In genomic region chr11:112085822-112086421, GRCh38 we compare ENCODE assay signal across 8 cellular contexts. TPM values are rescaled to one million over a fixed set of nuclear protein-coding genes. Genes with fewer than 3 reads are reported as not detected.
DNase-seq lines count a peak whose midpoint lies in the region; ATAC-seq and TF ChIP-seq lines count a peak whose summit lies in the region.

No MANE protein-coding gene starts in this region.

- H3K9me3 Mint-ChIP-seq in activated CD8-positive, alpha-beta T cell treated with anti-CD3 and anti-CD28 coated beads, Interleukin-2, amount 10 ng/mL, durations not matched to agents 7 days and 5 days (ENCODE audit: insufficient read depth): no peaks in the 10 kb centered on the region

- peak overlapping the region; percentile 99 for H3K4me3 Mint-ChIP-seq in activated CD8-positive, alpha-beta T cell treated with anti-CD3 and anti-CD28 coated beads, Interleukin-2, amount 10 ng/mL, durations not matched to agents 7 days and 5 days

- ATAC-seq in GM21717 (IDR thresholded peaks at IDR 0.05; ENCODE audit: unreplicated experiment) (peak; percentile 42), omental fat pad (ENCODE audit: low FRiP score) (peak; percentile 66)
- peak; percentile 50 for ATAC-seq in activated CD8-positive, alpha-beta T cell treated with anti-CD3 and anti-CD28 coated beads, Interleukin-2, amount 10 ng/mL, durations not matched to agents 7 days and 5 days

- peaks cover 60% of the 10 kb centered on the region for H3K4me1 Mint-ChIP-seq in activated CD8-positive, alpha-beta T cell treated with anti-CD3 and anti-CD28 coated beads, Interleukin-2, amount 10 ng/mL, durations not matched to agents 7 days and 5 days (ENCODE audit: low read depth)

- no peaks in the 10 kb centered on the region for H3K27me3 Mint-ChIP-seq in activated CD8-positive, alpha-beta T cell treated with anti-CD3 and anti-CD28 coated beads, Interleukin-2, amount 10 ng/mL, durations not matched to agents 7 days and 5 days (ENCODE audit: low read depth)

- DNase-seq in GM10248 (ENCODE audit: extremely low spot score): peak; percentile 39
- peak; percentile 79 for DNase-seq in KG1 (lab: John Stamatoyannopoulos, UW)
- peak; percentile 64 for DNase-seq in activated CD8-positive, alpha-beta T cell treated with anti-CD3 and anti-CD28 coated beads, Interleukin-2, amount 10 ng/mL, durations not matched to agents 7 days and 5 days
- peak; percentile 31 for DNase-seq in fibroblast of pulmonary artery (ENCODE audit: low read depth)
- no peak for DNase-seq in omental fat pad (ENCODE audit: low spot score)
- no peak for DNase-seq in DMS79 (lab: John Stamatoyannopoulos, UW)
- no peak for DNase-seq in NCI-H1417 treated with DMSO at 0.1 percent for 48 hours (lab: John Stamatoyannopoulos, UW)

- peaks cover 82% of the 10 kb centered on the region for H3K36me3 Mint-ChIP-seq in activated CD8-positive, alpha-beta T cell treated with anti-CD3 and anti-CD28 coated beads, Interleukin-2, amount 10 ng/mL, durations not matched to agents 7 days and 5 days (ENCODE audit: low read depth)

- CTCF ChIA-PET in GM10248 (lab: Yijun Ruan, JAX): interaction anchor here (0.7 to 2.1 kb wide), 6 partner anchors 9 to 194 kb away, joined by 3 to 10 read pairs (median 3); no protein-coding TSS in a partner anchor
- CTCF ChIA-PET in activated CD8-positive, alpha-beta T cell treated with anti-CD3 and anti-CD28 coated beads, Interleukin-2, amount 10 ng/mL, durations not matched to agents 7 days and 5 days (lab: Charles Lee): interaction anchor here (0.9 to 2.5 kb wide), 4 partner anchors 90 to 214 kb away, joined by 4 to 9 read pairs (median 5); partner anchors contain the start of genes ALG9 and BCO2

- POLR2A ChIA-PET in GM10248 (lab: Yijun Ruan, JAX): interaction anchor here (0.5 kb wide), 1 partner anchor 17 kb away, joined by 4 read pairs; no protein-coding TSS in a partner anchor
- POLR2A ChIA-PET in activated CD8-positive, alpha-beta T cell treated with anti-CD3 and anti-CD28 coated beads, Interleukin-2, amount 10 ng/mL, durations not matched to agents 7 days and 5 days (lab: Charles Lee): interaction anchor here (0.6 to 1.5 kb wide), 6 partner anchors 11 to 321 kb away, joined by 3 read pairs; partner anchors contain the start of genes NKAPD1 and PIH1D2

- TF ChIP-seq CTCF in GM10248 (IDR thresholded peaks at IDR 0.05; ENCODE audit: control extremely low read depth, extremely low read depth, low read depth, missing control alignments) (no peak), fibroblast of pulmonary artery (IDR thresholded peaks at IDR 0.05; ENCODE audit: low read length, missing control alignments) (no peak), omental fat pad (IDR thresholded peaks at IDR 0.05) (no peak)

- peak overlapping the region; percentile 75 for H3K4me3 ChIP-seq in fibroblast of pulmonary artery (replicated peaks; ENCODE audit: low read depth, low read length)

- H3K27ac Mint-ChIP-seq in activated CD8-positive, alpha-beta T cell treated with anti-CD3 and anti-CD28 coated beads, Interleukin-2, amount 10 ng/mL, durations not matched to agents 7 days and 5 days: peak overlapping the region; percentile 96

RNA-seq across cellular contexts. Expression of gene TIMM8B, which starts 0.6 kb away (rescaled TPM):
- total RNA-seq in activated CD8-positive, alpha-beta T cell treated with anti-CD3 and anti-CD28 coated beads, Interleukin-2, amount 10 ng/mL, durations not matched to agents 7 days and 5 days: 10 to 100 TPM; 59.1 to 62.3 TPM
- 10 to 100 TPM; 31.5 to 37.1 (median 33.9) TPM for total RNA-seq in omental fat pad

RNA-seq across cellular contexts. Expression of gene SDHD, which starts 0.8 kb away (rescaled TPM):
- total RNA-seq in activated CD8-positive, alpha-beta T cell treated with anti-CD3 and anti-CD28 coated beads, Interleukin-2, amount 10 ng/mL, durations not matched to agents 7 days and 5 days: 10 to 100 TPM; 98.2 to 99.4 TPM
- 100 to 1,000 TPM in 2 of 4 donors, 10 to 100 TPM in 2; 85.0 to 145 (median 104) TPM for total RNA-seq in omental fat pad

RNA-seq across cellular contexts. Expression of gene NKAPD1, which starts 11.8 kb away (rescaled TPM):
- total RNA-seq in activated CD8-positive, alpha-beta T cell treated with anti-CD3 and anti-CD28 coated beads, Interleukin-2, amount 10 ng/mL, durations not matched to agents 7 days and 5 days: 10 to 100 TPM; 17.1 to 22.9 TPM
- 10 to 100 TPM; 11.0 to 15.4 (median 11.1) TPM for total RNA-seq in omental fat pad

RNA-seq across cellular contexts. Expression of gene PIH1D2, which starts 12.1 kb away (rescaled TPM):
- total RNA-seq in activated CD8-positive, alpha-beta T cell treated with anti-CD3 and anti-CD28 coated beads, Interleukin-2, amount 10 ng/mL, durations not matched to agents 7 days and 5 days: under 1 TPM; 0.24 to 0.76 TPM
- 1 to 10 TPM in 2 of 4 donors, under 1 TPM in 1, not detected in 1; 0.48 to 2.4 (median 1.8) TPM for total RNA-seq in omental fat pad

Comparison
In these comparisons a context has a peak if more than half of its experiments do, and no peak if none do; other contexts are left out.
1. DNase-seq: peak in GM10248 (single experiment), KG1 (single experiment), activated CD8-positive, alpha-beta T cell treated with anti-CD3 and anti-CD28 coated beads, Interleukin-2, amount 10 ng/mL, durations not matched to agents 7 days and 5 days (single experiment) and fibroblast of pulmonary artery (single experiment); none in omental fat pad (single experiment), DMS79 (single experiment) and NCI-H1417 treated with DMSO at 0.1 percent for 48 hours (single experiment).
2. Peak in every context shown above with its lines, with median percentiles within 50 percentile points of each other: ATAC-seq.